18 cellular contexts compared by ENCODE assay signal in genomic region chr17:50191070-50192045, GRCh38. TPM values are rescaled to one million over a fixed set of nuclear protein-coding genes. Genes with fewer than 3 reads are reported as not detected.
A peak's percentile ranks its signal among the peaks of the same experiment; 100 is the strongest.
DNase-seq lines count a peak whose midpoint lies in the region; ATAC-seq, FAIRE-seq and TF ChIP-seq lines count a peak whose summit lies in the region.
"Had no signal": no experiment of that assay in that cellular context is flagged by ENCODE, and none has a peak within 500 bp of the region (broad histone marks: within the 10 kb centered on the region; RNA-seq: fewer than 3 reads in every experiment).

No MANE protein-coding gene starts in this region.

- DNase-seq in GM06990 (ENCODE audit: extremely low read depth, insufficient read length) (no peak), astrocyte (ENCODE audit: low read depth) (peak; percentile 65), stomach (no peak), NCI-H1105 treated with DMSO at 0.1 percent for 48 hours (lab: John Stamatoyannopoulos, UW) (no peak)
- DNase-seq in activated CD4-positive, alpha-beta T cell treated with anti-CD3 and anti-CD28 coated beads for 4 hours = no peak
- DNase-seq: activated CD8-positive, alpha-beta memory T cell treated with anti-CD3 and anti-CD28 coated beads for 24 hours; caudate nucleus; DMS153; effector memory CD8-positive, alpha-beta T cell; foreskin melanocyte; NCI-H1417 treated with DMSO at 0.1 percent for 48 hours; NCI-H226; small intestine had no signal

- H3K36me3 ChIP-seq in GM06990 (ENCODE audit: control insufficient read depth, insufficient read depth, low read length) (peaks cover 2% of the 10 kb centered on the region), astrocyte (ENCODE audit: insufficient read depth, low read length) (peaks cover 88% of the 10 kb centered on the region), gastroesophageal sphincter (peaks cover 0 to 100% of the 10 kb centered on the region in 2 donors), stomach (peaks cover 96 to 100% (median 100%) of the 10 kb centered on the region in 4 donors)
- H3K36me3 ChIP-seq: pancreas had no signal

- TF ChIP-seq EP300 in gastroesophageal sphincter (IDR thresholded peaks at IDR 0.05) = no peak
- TF ChIP-seq EP300 in stomach (IDR thresholded peaks at IDR 0.05) = no peak

- H3K4me3 ChIP-seq in GM06990 (replicated peaks; ENCODE audit: low read depth, low read length) (peak overlapping the region; percentile 7), astrocyte (ENCODE audit: insufficient read depth, low read depth, low read length) (no peak overlapping the region), gastroesophageal sphincter (no peak overlapping the region), stomach (no peak overlapping the region)
- H3K4me3 ChIP-seq: left lung, pancreas had no signal

- H3K27ac ChIP-seq in astrocyte (ENCODE audit: low read depth, low read length) (peak overlapping the region; percentile 79), gastroesophageal sphincter (peak overlapping the region in 3 of 4 donors; percentile 30 to 82 (median 54)), stomach (peak overlapping the region in 3 of 5 donors; percentile 28 to 54 (median 42))
- H3K27ac ChIP-seq: pancreas had no signal

- H3K4me3 Mint-ChIP-seq in astrocyte (ENCODE audit: unreplicated experiment) = peak overlapping the region; percentile 73
- H3K4me3 Mint-ChIP-seq: effector memory CD8-positive, alpha-beta T cell had no signal

- 60 to 61% methylated on average over 1 to 5 of the region's 21 CpGs for WGBS in gastroesophageal sphincter (ENCODE audit: low coverage in 1 of 2), 2 donors
- WGBS in stomach, 5 donors = 74 to 89% (median 81%) methylated on average over 18 to 21 of the region's 21 CpGs

- H4K20me1 ChIP-seq in astrocyte (ENCODE audit: insufficient read depth, low read length) = peaks cover 99% of the 10 kb centered on the region

- H3K27me3 ChIP-seq in GM06990 (replicated peaks; ENCODE audit: control insufficient read depth, insufficient read depth, low read length) (no peaks in the 10 kb centered on the region), astrocyte (ENCODE audit: insufficient read depth, low read length) (no peaks in the 10 kb centered on the region), gastroesophageal sphincter (no peaks in the 10 kb centered on the region), stomach (no peaks in the 10 kb centered on the region)
- H3K27me3 ChIP-seq: left lung, pancreas had no signal

- H3K4me2 ChIP-seq in astrocyte (ENCODE audit: low read length) = peak overlapping the region; percentile 32

- no peak overlapping the region for H2AFZ ChIP-seq in astrocyte (ENCODE audit: low read depth, low read length)

- intact Hi-C loops in stomach (cut with DNase I; ENCODE audit: low total_unique reads) = no loop called here

- H3K79me2 ChIP-seq in astrocyte (ENCODE audit: insufficient read depth, low read length) = peaks cover 73% of the 10 kb centered on the region

- TF ChIP-seq CTCF in GM06990 (IDR thresholded peaks at IDR 0.05; ENCODE audit: insufficient read depth, low read length, poor library complexity, severe bottlenecking) = no peak
- TF ChIP-seq CTCF in astrocyte (IDR thresholded peaks at IDR 0.05; ENCODE audit: insufficient read depth, low read depth, low read length) = no peak
- no peak for TF ChIP-seq CTCF in gastroesophageal sphincter (IDR thresholded peaks at IDR 0.05)
- no peak for TF ChIP-seq CTCF in stomach (IDR thresholded peaks at IDR 0.05)

- no peaks in the 10 kb centered on the region for H3K9me3 ChIP-seq in astrocyte (ENCODE audit: insufficient read depth, low read depth, low read length)
- no peaks in the 10 kb centered on the region for H3K9me3 ChIP-seq in gastroesophageal sphincter
- no peaks in the 10 kb centered on the region for H3K9me3 ChIP-seq in stomach
- H3K9me3 ChIP-seq: left lung, pancreas had no signal

- ATAC-seq in gastroesophageal sphincter = no peak
- ATAC-seq in GM18861 (IDR thresholded peaks at IDR 0.05; ENCODE audit: unreplicated experiment) = no peak
- ATAC-seq: effector memory CD8-positive, alpha-beta T cell; left lung; pancreas had no signal

- H3K27me3 Mint-ChIP-seq in astrocyte (ENCODE audit: low read depth, unreplicated experiment) = no peaks in the 10 kb centered on the region

- FAIRE-seq in astrocyte (lab: Jason Lieb, UNC) = no peak
- FAIRE-seq: pancreas, small intestine had no signal

- peak overlapping the region; percentile 61 for H3K9ac ChIP-seq in astrocyte (ENCODE audit: low read length)

- H3K4me1 Mint-ChIP-seq in astrocyte (ENCODE audit: low read depth, unreplicated experiment) = peaks cover 56% of the 10 kb centered on the region

- peak overlapping the region; percentile 97 for H3K27ac Mint-ChIP-seq in astrocyte (ENCODE audit: unreplicated experiment)
- H3K27ac Mint-ChIP-seq: effector memory CD8-positive, alpha-beta T cell had no signal

- no peak for TF ChIP-seq POLR2A in gastroesophageal sphincter (IDR thresholded peaks at IDR 0.05)
- no peak for TF ChIP-seq POLR2A in stomach (IDR thresholded peaks at IDR 0.05)

- H3K4me1 ChIP-seq in astrocyte (ENCODE audit: insufficient read depth, low read length) (peaks cover 83% of the 10 kb centered on the region), gastroesophageal sphincter (peaks cover 0 to 40% (median 0%) of the 10 kb centered on the region in 3 donors), stomach (peaks cover 0 to 29% (median 12%) of the 10 kb centered on the region in 4 donors)
- H3K4me1 ChIP-seq: left lung, pancreas had no signal

- H3K36me3 Mint-ChIP-seq in astrocyte (ENCODE audit: low read depth, unreplicated experiment) = peaks cover 33% of the 10 kb centered on the region

- H3K9me3 Mint-ChIP-seq in astrocyte (ENCODE audit: unreplicated experiment) = no peaks in the 10 kb centered on the region
- H3K9me3 Mint-ChIP-seq: effector memory CD8-positive, alpha-beta T cell had no signal

RNA-seq across cellular contexts. Expression of gene COL1A1, which starts 10.1 kb away (rescaled TPM):
- total RNA-seq in astrocyte = 12,796 and 18,656 TPM in 2 replicates
- 10 to 100 TPM; 14.6 to 92.9 (median 69.7) TPM for total RNA-seq in gastroesophageal sphincter
- 1,000 to 10,000 TPM in 1 of 5 donors, 100 to 1,000 TPM in 3, 10 to 100 TPM in 1; 87.0 to 1,931 (median 219) TPM for total RNA-seq in stomach
- polyA plus RNA-seq in stomach = 10 to 100 TPM; 17.9 to 60.0 (median 24.9) TPM

RNA-seq across cellular contexts. Expression of gene SGCA, which starts 25.6 kb away (rescaled TPM):
- total RNA-seq in astrocyte (0.32 TPM in 1 of 2 replicates, not detected in the other), gastroesophageal sphincter (100 to 1,000 TPM in 2 of 4 donors, 10 to 100 TPM in 2; 58.1 to 145 (median 93.4) TPM), stomach (10 to 100 TPM in 3 of 5 donors, 1 to 10 TPM in 2; 5.4 to 89.3 (median 21.4) TPM)
- polyA plus RNA-seq in stomach = 10 to 100 TPM in 1 of 3 donors, 1 to 10 TPM in 2; 6.0 to 24.3 (median 8.7) TPM
- total RNA-seq: HT-29 had no signal

RNA-seq across cellular contexts. Expression of gene PPP1R9B, which starts 40.9 kb away (rescaled TPM):
- total RNA-seq in astrocyte = 73.6 and 75.9 TPM in 2 replicates
- total RNA-seq in gastroesophageal sphincter = 10 to 100 TPM; 23.3 to 38.1 (median 30.8) TPM
- 10 to 100 TPM; 11.6 to 64.2 (median 22.5) TPM for total RNA-seq in stomach
- 10 to 100 TPM; 13.1 to 28.8 (median 14.2) TPM for polyA plus RNA-seq in stomach
